Comparison of ENCODE assay signal across 8 cellular contexts in genomic region chrX:40579880-40580536, GRCh38.
A peak's percentile ranks its signal among the peaks of the same experiment; 100 is the strongest.
DNase-seq lines count a peak whose midpoint lies in the region; ATAC-seq and TF ChIP-seq lines count a peak whose summit lies in the region.

No MANE protein-coding gene starts in this region.

- H3K9me3 Mint-ChIP-seq in effector memory CD8-positive, alpha-beta T cell: no peaks in the 10 kb centered on the region
- peaks cover 2% of the 10 kb centered on the region for H3K9me3 Mint-ChIP-seq in nephron

- peaks cover 3% of the 10 kb centered on the region for H3K36me3 Mint-ChIP-seq in effector memory CD8-positive, alpha-beta T cell (ENCODE audit: insufficient read depth)
- no peaks in the 10 kb centered on the region for H3K36me3 Mint-ChIP-seq in nephron (ENCODE audit: low read depth)

- H3K4me3 Mint-ChIP-seq in effector memory CD8-positive, alpha-beta T cell: peak overlapping the region; percentile 96 to 97
- peak overlapping the region; percentile 88 to 99 (median 92) for H3K4me3 Mint-ChIP-seq in nephron

- peak overlapping the region; percentile 98 to 99 for H3K27ac Mint-ChIP-seq in effector memory CD8-positive, alpha-beta T cell
- peak overlapping the region; percentile 57 to 97 (median 92) for H3K27ac Mint-ChIP-seq in nephron

- TF ChIP-seq CTCF in C4-2B (conservative IDR thresholded peaks at IDR 0.05) (no peak), nephron (IDR thresholded peaks at IDR 0.05; ENCODE audit: unreplicated experiment in 3 of 3) (no peak), GM20000 (IDR thresholded peaks at IDR 0.05; ENCODE audit: extremely low read depth, missing control alignments) (no peak)

- H3K27ac ChIP-seq in C4-2B: peak overlapping the region; percentile 75

- H3K4me1 Mint-ChIP-seq in effector memory CD8-positive, alpha-beta T cell (ENCODE audit: low read depth in 2 of 2): peaks cover 18 to 26% of the 10 kb centered on the region in 2 donors
- H3K4me1 Mint-ChIP-seq in nephron: peaks cover 5% of the 10 kb centered on the region

- peak; percentile 0 for DNase-seq in NCI-H526 treated with DMSO at 0.1 percent for 48 hours (lab: John Stamatoyannopoulos, UW)
- no peak for DNase-seq in effector memory CD8-positive, alpha-beta T cell
- no peak for DNase-seq in GDM1 (lab: John Stamatoyannopoulos, UW)
- no peak for DNase-seq in GM19238 (ENCODE audit: insufficient read length, low spot score)
- no peak for DNase-seq in GM20000 (ENCODE audit: low spot score)

- ATAC-seq in GM21529 (IDR thresholded peaks at IDR 0.05; ENCODE audit: unreplicated experiment): peak; percentile 51
- ATAC-seq in effector memory CD8-positive, alpha-beta T cell (replicated peaks): peak; percentile 46

- no peaks in the 10 kb centered on the region for H3K27me3 Mint-ChIP-seq in effector memory CD8-positive, alpha-beta T cell
- no peaks in the 10 kb centered on the region for H3K27me3 Mint-ChIP-seq in nephron (ENCODE audit: low read depth)
